In the genomic region with DNA sequence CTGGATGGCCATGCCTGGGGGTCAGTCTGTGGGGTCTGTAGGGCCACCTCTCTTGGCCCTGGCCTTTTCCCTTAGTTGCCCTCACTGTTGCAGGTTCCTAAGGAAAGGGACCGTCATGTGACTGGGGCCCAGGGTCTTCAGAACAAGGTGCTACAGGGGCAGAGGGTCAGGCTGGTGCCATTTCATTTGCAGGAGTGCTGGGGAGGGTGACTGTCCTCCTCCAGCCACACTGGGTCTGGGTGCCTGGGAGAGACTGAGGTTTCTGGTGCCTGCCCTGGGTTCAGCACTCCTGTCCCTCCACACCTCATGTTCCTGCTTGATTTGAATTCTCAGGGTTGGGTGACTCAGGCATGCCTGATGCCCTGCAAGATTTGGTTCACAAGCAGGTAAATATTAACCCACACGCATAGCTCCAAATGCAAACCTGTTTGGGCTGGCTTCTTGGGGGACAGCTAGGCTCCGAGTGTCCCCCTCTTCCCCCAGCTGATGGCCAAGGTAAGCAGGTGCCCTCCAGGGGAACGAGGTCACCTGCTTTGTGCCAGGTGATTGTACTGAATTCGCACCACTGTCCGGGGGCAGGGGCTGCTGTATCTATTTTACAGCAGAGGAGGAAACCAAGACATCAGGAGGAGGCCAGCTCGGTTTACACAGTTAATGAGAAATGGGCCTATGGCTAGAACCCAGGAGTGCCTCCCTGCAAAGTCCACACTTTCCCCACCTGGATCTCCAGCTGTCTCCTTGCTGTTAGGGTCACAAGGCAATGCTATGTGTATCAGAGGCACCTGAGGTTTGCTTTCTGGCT, we compare ENCODE assay signal across 15 cellular contexts. TPM values are rescaled to one million over a fixed set of nuclear protein-coding genes. Genes with fewer than 3 reads are reported as not detected.
DNase-seq lines count a peak whose midpoint lies in the region; ATAC-seq and TF ChIP-seq lines count a peak whose summit lies in the region.
"Had no signal": no experiment of that assay in that cellular context is flagged by ENCODE, and none has a peak within 500 bp of the region (broad histone marks: within the 10 kb centered on the region; RNA-seq: fewer than 3 reads in every experiment).

No MANE protein-coding gene starts in this region.

- TF ChIP-seq POLR2A in IMR-90 (IDR thresholded peaks at IDR 0.05; ENCODE audit: low read depth, low read length), result no peak

- no peak overlapping the region for H2AFZ ChIP-seq in IMR-90 (replicated peaks; ENCODE audit: low read length, poor library complexity)

- CTCF ChIA-PET in IMR-90 (lab: Yijun Ruan, JAX), result interaction anchor here (1.1 kb wide), 1 partner anchor 47 kb away, joined by 3 read pairs; no protein-coding TSS in a partner anchor

- H3K27me3 ChIP-seq in IMR-90 (ENCODE audit: control insufficient read depth, insufficient read depth, low read length), result no peaks in the 10 kb centered on the region
- no peaks in the 10 kb centered on the region for H3K27me3 ChIP-seq in duodenal mucosa (ENCODE audit: control insufficient read depth in 1 of 2, insufficient read depth in 2 of 2, low read length in 2 of 2)
- no peaks in the 10 kb centered on the region for H3K27me3 ChIP-seq in liver (ENCODE audit: control insufficient read depth in 4 of 4, insufficient read depth in 4 of 4, low read length in 3 of 4)
- H3K27me3 ChIP-seq in thoracic aorta (replicated peaks; ENCODE audit: insufficient read depth), result no peaks in the 10 kb centered on the region

- H3K18ac ChIP-seq in IMR-90 (ENCODE audit: low read depth, low read length), result no peak overlapping the region

- H3K4me1 ChIP-seq in IMR-90 (ENCODE audit: control insufficient read depth, insufficient read depth, low read length) (peaks cover 15% of the 10 kb centered on the region), duodenal mucosa (ENCODE audit: control insufficient read depth in 1 of 2, insufficient read depth in 2 of 2, low read length in 2 of 2) (peaks cover 32 to 36% of the 10 kb centered on the region in 2 donors), liver (ENCODE audit: control insufficient read depth in 4 of 4, insufficient read depth in 4 of 4, low read length in 3 of 4) (peaks cover 21 to 44% (median 32%) of the 10 kb centered on the region in 4 donors), thoracic aorta (ENCODE audit: control insufficient read depth in 1 of 2, low read depth in 2 of 2) (peaks cover 62 to 97% of the 10 kb centered on the region in 2 donors)
- H3K4me1 ChIP-seq: HAP-1 had no signal

- peak overlapping the region; percentile 13; the same call in 1 of the 2 replicates for H3K4ac ChIP-seq in IMR-90 (ENCODE audit: low read depth, low read length)

- H3K36me3 ChIP-seq in IMR-90 (ENCODE audit: control insufficient read depth, insufficient read depth, low read length), result no peaks in the 10 kb centered on the region
- no peaks in the 10 kb centered on the region for H3K36me3 ChIP-seq in duodenal mucosa (ENCODE audit: control insufficient read depth in 1 of 2, insufficient read depth in 2 of 2, low read length in 2 of 2)
- no peaks in the 10 kb centered on the region for H3K36me3 ChIP-seq in liver (ENCODE audit: control insufficient read depth in 4 of 4, insufficient read depth in 3 of 4, low read depth in 1 of 4, low read length in 3 of 4)
- no peaks in the 10 kb centered on the region for H3K36me3 ChIP-seq in thoracic aorta
- H3K36me3 ChIP-seq: HAP-1 had no signal

- H3K79me1 ChIP-seq in IMR-90 (ENCODE audit: low read depth in 1 of 2, low read length in 2 of 2), result peaks cover 47 to 77% of the 10 kb centered on the region in 2 experiments

- H2BK20ac ChIP-seq in IMR-90 (ENCODE audit: low read depth, low read length), result no peak overlapping the region

- H3K9me1 ChIP-seq in IMR-90 (ENCODE audit: insufficient read depth, low read length), result peaks cover 14% of the 10 kb centered on the region

- no TSS peak for BruUV-seq in IMR-90 (replicated peaks; lab: Mats Ljungman, UMichigan)

- H2BK5ac ChIP-seq in IMR-90 (ENCODE audit: low read depth, low read length, poor library complexity, severe bottlenecking), result no peak overlapping the region

- no peak overlapping the region for H2BK120ac ChIP-seq in IMR-90 (ENCODE audit: low read depth, low read length)

- no peak overlapping the region for H4K8ac ChIP-seq in IMR-90 (ENCODE audit: low read depth in 2 of 2, low read length in 2 of 2)

- H3K4me2 ChIP-seq in IMR-90 (ENCODE audit: low read depth, low read length), result no peak overlapping the region

- POLR2A ChIA-PET in IMR-90 (lab: Charles Lee; ENCODE audit: unreplicated experiment), result no interaction called here

- dilution Hi-C loops in IMR-90 (cut with HindIII; ENCODE audit: low sequenced_read_pairs, unreplicated experiment), result no loop called here

- TF ChIP-seq CTCF in IMR-90 (conservative IDR thresholded peaks at IDR 0.05; ENCODE audit: low read depth, low read length), result no peak
- no peak for TF ChIP-seq CTCF in liver (IDR thresholded peaks at IDR 0.05; ENCODE audit: low read depth, low read length, missing input control)
- TF ChIP-seq CTCF in thoracic aorta (IDR thresholded peaks at IDR 0.05), result no peak
- no peak for TF ChIP-seq CTCF in GM13976 (IDR thresholded peaks at IDR 0.05; ENCODE audit: borderline replicate concordance, control extremely low read depth, extremely low read depth, insufficient read depth, missing control alignments)

- H3K9me3 ChIP-seq in IMR-90 (ENCODE audit: control insufficient read depth, insufficient read depth, low read length), result no peaks in the 10 kb centered on the region
- H3K9me3 ChIP-seq in duodenal mucosa (ENCODE audit: control insufficient read depth in 1 of 2, low read length in 2 of 2), result no peaks in the 10 kb centered on the region
- H3K9me3 ChIP-seq in liver (ENCODE audit: control insufficient read depth in 4 of 4, low read length in 3 of 4), result no peaks in the 10 kb centered on the region
- H3K9me3 ChIP-seq in thoracic aorta, result no peaks in the 10 kb centered on the region
- H3K9me3 ChIP-seq: HAP-1 had no signal

- TF ChIP-seq RAD21 in IMR-90 (IDR thresholded peaks at IDR 0.05; ENCODE audit: low read length) (no peak), liver (IDR thresholded peaks at IDR 0.05) (peak in 1 of 2 donors; percentile 35)

- peaks cover 9% of the 10 kb centered on the region; the same call in 1 of the 2 replicates for H4K20me1 ChIP-seq in IMR-90 (ENCODE audit: insufficient read depth, low read length)

- H3K9ac ChIP-seq in IMR-90 (ENCODE audit: low read depth, low read length) (no peak overlapping the region), duodenal mucosa (ENCODE audit: low read depth in 1 of 2, low read length in 2 of 2) (peak overlapping the region; percentile 3 to 53), liver (ENCODE audit: low read depth in 1 of 2, low read length in 2 of 2) (peak overlapping the region; percentile 29 to 70)

- in situ Hi-C loops in IMR-90 (cut with MboI; ENCODE audit: low sequenced_read_pairs), result no loop called here
- in situ Hi-C loops in GM13976 (cut with MboI; ENCODE audit: low sequenced_read_pairs, unreplicated experiment), result no loop called here

- no peak overlapping the region for H3K14ac ChIP-seq in IMR-90 (replicated peaks; ENCODE audit: low read depth, low read length)

- 100% methylated on average over 1 of the region's 7 CpGs; no CpG with 5 or more reads in 1 of the 2 experiments for WGBS in IMR-90 (ENCODE audit: extremely low coverage in 2 of 2, insufficient read length in 1 of 2), 2 experiments
- WGBS in liver, result 43% methylated on average over 7 of the region's 7 CpGs

- no peak overlapping the region for H3K4me3 ChIP-seq in IMR-90 (ENCODE audit: insufficient read depth, low read depth, low read length)
- peak overlapping the region in 1 of 2 donors; percentile 35 for H3K4me3 ChIP-seq in duodenal mucosa (ENCODE audit: low read depth in 1 of 2, low read length in 2 of 2)
- H3K4me3 ChIP-seq in liver (ENCODE audit: low read depth in 1 of 3, low read length in 3 of 3), result no peak overlapping the region
- H3K4me3 ChIP-seq in thoracic aorta, result no peak overlapping the region
- H3K4me3 ChIP-seq: HAP-1 had no signal

- intact Hi-C loops in IMR-90 (cut with micrococcal nuclease) (no loop called here), head of caudate nucleus (cut with DNase I) (no loop called here)

- H2BK15ac ChIP-seq in IMR-90 (ENCODE audit: low read depth, low read length), result no peak overlapping the region

- DNase-seq in IMR-90 (no peak), thoracic aorta (ENCODE audit: low spot score) (no peak), NCI-H2227 (lab: John Stamatoyannopoulos, UW; ENCODE audit: unreplicated experiment) (no peak), head of caudate nucleus (no peak), GM13976 (ENCODE audit: low spot score) (no peak)
- DNase-seq: cortex of kidney; hippocampal formation; NCI-H2171; RPMI8226; stimulated activated naive CD8-positive, alpha-beta T cell treated with anti-CD3 and anti-CD28 coated beads, Interleukin-15, Interleukin-2, amounts not matched to agents 100 U/mL and 50 U/mL, for 24 hours had no signal

- no peak overlapping the region for H3K56ac ChIP-seq in IMR-90 (ENCODE audit: extremely low read depth, insufficient read depth, low read length)

- H3K27ac ChIP-seq in IMR-90 (ENCODE audit: insufficient read depth, low read length) (no peak overlapping the region), duodenal mucosa (ENCODE audit: low read depth, low read length) (peak overlapping the region; percentile 81), liver (ENCODE audit: low read depth in 1 of 2, low read length in 2 of 2) (peak overlapping the region; percentile 89 to 94), thoracic aorta (peak overlapping the region; percentile 99)

- H2AK9ac ChIP-seq in IMR-90 (replicated peaks; ENCODE audit: low read depth, low read length, poor library complexity), result no peak overlapping the region

- no peak for ATAC-seq in IMR-90 (ENCODE audit: low read depth)
- no peak for ATAC-seq in thoracic aorta (ENCODE audit: insufficient number of reproducible peaks, low FRiP score, low read depth)
- no peak for ATAC-seq in HG02610 (IDR thresholded peaks at IDR 0.05; ENCODE audit: unreplicated experiment)
- ATAC-seq: stimulated activated naive CD8-positive, alpha-beta T cell treated with anti-CD3 and anti-CD28 coated beads, Interleukin-15, Interleukin-2, amounts not matched to agents 100 U/mL and 50 U/mL, for 24 hours had no signal

- no peak overlapping the region for H4K5ac ChIP-seq in IMR-90 (ENCODE audit: low read depth, low read length)

- no peak overlapping the region for H4K91ac ChIP-seq in IMR-90 (ENCODE audit: insufficient read depth, low read depth, low read length)

- no peak overlapping the region for H3K23ac ChIP-seq in IMR-90 (ENCODE audit: low read depth, low read length)

- H2AK5ac ChIP-seq in IMR-90 (ENCODE audit: low read depth, low read length), result no peak overlapping the region

TF ChIP-seq in IMR-90, 13 proteins besides CTCF, POLR2A, EP300 and RAD21 (continues in another document):
- no peak for TF ChIP-seq RCOR1 (IDR thresholded peaks at IDR 0.05; ENCODE audit: insufficient replicate concordance, low read length)

TF ChIP-seq in liver, 16 proteins besides CTCF, POLR2A, EP300 and RAD21 (continues in another document):
- TF ChIP-seq GABPA (IDR thresholded peaks at IDR 0.05 in 1 of 2, conservative IDR thresholded peaks at IDR 0.05 in 1 of 2), result no peak

RNA-seq across cellular contexts. Expression of a gene that starts 20.3 kb away (rescaled TPM):
- 4.8 and 5.0 TPM in 2 replicates for total RNA-seq in IMR-90 (2012; rRNA removed)
- 12.4 and 14.5 TPM in 2 replicates for polyA plus RNA-seq in IMR-90 (2012; rRNA removed)
- 7.7 and 12.8 TPM in 2 replicates for polyA plus RNA-seq in IMR-90 (2012; cell fraction: cytosol; rRNA removed)
- polyA plus RNA-seq in IMR-90 (2012; cell fraction: nucleus; rRNA removed; ENCODE audit: low replicate concordance), result 23.3 and 59.8 TPM in 2 replicates
- 100 to 1,000 TPM in 1 of 2 donors, 10 to 100 TPM in 1; 26.3 to 169 TPM for total RNA-seq in liver
- polyA plus RNA-seq in liver, result 10 to 100 TPM; 54.0 to 60.9 TPM
- 100 to 1,000 TPM; 226 to 301 TPM for total RNA-seq in thoracic aorta
- total RNA-seq: natural killer cell treated with Interleukin-12 subunit alpha and Interleukin-12 subunit beta and Interleukin-15 and Interleukin-18, amount 100 ng/mL, for 72 hours had no signal
